11 cellular contexts compared by ENCODE assay signal in the genomic region with DNA sequence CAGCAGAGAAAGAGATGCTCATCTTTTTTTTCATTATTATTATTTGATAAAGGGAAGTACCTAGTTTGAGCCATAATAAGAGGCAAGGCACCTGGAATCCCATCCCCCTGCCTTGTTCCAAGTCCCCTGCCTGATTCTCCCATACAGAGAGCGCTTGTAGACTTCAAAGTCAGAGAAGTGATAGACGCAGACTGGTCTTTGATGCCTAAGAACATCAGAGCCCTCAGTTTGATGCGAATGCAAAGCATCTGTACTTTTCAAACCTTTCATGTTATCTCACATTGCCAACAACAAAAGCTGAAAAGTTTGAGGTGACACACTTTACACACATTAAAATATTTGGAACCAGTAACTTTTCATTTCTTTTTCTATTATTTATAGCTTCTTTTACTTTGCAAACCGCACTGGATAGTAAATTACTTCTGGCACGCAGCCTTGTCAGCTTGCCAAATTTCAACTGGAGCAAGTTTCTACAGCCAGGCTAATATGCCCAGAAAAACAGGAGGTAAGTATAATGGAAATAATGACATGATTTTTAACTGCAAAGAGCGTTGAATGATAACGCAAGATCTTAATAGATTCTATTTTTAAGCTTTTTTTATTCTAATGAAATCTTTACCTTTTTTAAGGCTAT. TPM values are rescaled to one million over a fixed set of nuclear protein-coding genes. Genes with fewer than 3 reads are reported as not detected.
DNase-seq lines count a peak whose midpoint lies in the region; ATAC-seq and TF ChIP-seq lines count a peak whose summit lies in the region.
"Had no signal": no experiment of that assay in that cellular context is flagged by ENCODE, and none has a peak within 500 bp of the region (broad histone marks: within the 10 kb centered on the region; RNA-seq: fewer than 3 reads in every experiment).

No MANE protein-coding gene starts in this region.

- no peaks in the 10 kb centered on the region for H4K20me1 ChIP-seq in neural progenitor cell (ENCODE audit: low read depth)

- H3K27ac Mint-ChIP-seq in neural progenitor cell = no peak overlapping the region

- H2AFZ ChIP-seq in neural progenitor cell (replicated peaks) = no peak overlapping the region

- H3K27me3 Mint-ChIP-seq in neural progenitor cell (ENCODE audit: insufficient read depth, low read depth) = peaks cover 5% of the 10 kb centered on the region

- H3K79me2 ChIP-seq in neural progenitor cell (ENCODE audit: low read depth) = no peaks in the 10 kb centered on the region

- no peak overlapping the region for H3K4me3 Mint-ChIP-seq in neural progenitor cell

- intact Hi-C loops in right cardiac atrium (cut with DNase I) (no loop called here), left ventricle myocardium superior (cut with micrococcal nuclease) (no loop called here), uterus (cut with DNase I; ENCODE audit: low total_unique reads) (no loop called here)

- TF ChIP-seq CTCF in uterus (IDR thresholded peaks at IDR 0.05) (no peak), neural progenitor cell (IDR thresholded peaks at IDR 0.05) (no peak)

- H3K36me3 Mint-ChIP-seq in neural progenitor cell = no peaks in the 10 kb centered on the region

- ATAC-seq in right cardiac atrium (no peak), left ventricle myocardium superior (no peak), SK-N-SH treated with all-trans-retinoic acid at 6 μM for 48 hours (peak; percentile 83), GM18861 (IDR thresholded peaks at IDR 0.05; ENCODE audit: unreplicated experiment) (no peak)
- ATAC-seq: mucosa of descending colon had no signal

- H3K27ac ChIP-seq in right cardiac atrium (ENCODE audit: low read length) (no peak overlapping the region), uterus (no peak overlapping the region), neural progenitor cell (no peak overlapping the region)
- H3K27ac ChIP-seq: epithelial cell of prostate had no signal

- H3K4me1 ChIP-seq in right cardiac atrium (ENCODE audit: control insufficient read depth, insufficient read depth, low read length) (no peaks in the 10 kb centered on the region), uterus (no peaks in the 10 kb centered on the region), neural progenitor cell (no peaks in the 10 kb centered on the region)

- no peaks in the 10 kb centered on the region for H3F3A ChIP-seq in neural progenitor cell (ENCODE audit: low read depth)

- H3K4me2 ChIP-seq in neural progenitor cell = no peak overlapping the region

- H3K9me3 ChIP-seq in right cardiac atrium (ENCODE audit: control insufficient read depth, low read length) (no peaks in the 10 kb centered on the region), uterus (no peaks in the 10 kb centered on the region), neural progenitor cell (ENCODE audit: low read depth) (no peaks in the 10 kb centered on the region)
- H3K9me3 ChIP-seq: mucosa of descending colon had no signal

- DNase-seq in right cardiac atrium (peak in 2 of 3 donors; percentile 55 to 70), left ventricle myocardium superior (no peak), glomerular visceral epithelial cell (ENCODE audit: extremely low spot score) (peak; percentile 33), uterus (peak; percentile 55 to 61), D341Med (ENCODE audit: low spot score) (no peak), neural progenitor cell (ENCODE audit: low spot score) (no peak)
- DNase-seq: stimulated activated CD4-positive, alpha-beta T cell treated with anti-CD3 and anti-CD28 coated beads, Interleukin-4, amount 100 ng/mL, for 4 hours had no signal

- no peak overlapping the region for H3K4me3 ChIP-seq in right cardiac atrium (ENCODE audit: low read length)
- H3K4me3 ChIP-seq in uterus = no peak overlapping the region
- H3K4me3 ChIP-seq in neural progenitor cell = no peak overlapping the region
- H3K4me3 ChIP-seq: mucosa of descending colon had no signal

- H3K4me1 Mint-ChIP-seq in neural progenitor cell = peaks cover 16% of the 10 kb centered on the region

- no peaks in the 10 kb centered on the region for H3K36me3 ChIP-seq in uterus
- no peaks in the 10 kb centered on the region for H3K36me3 ChIP-seq in neural progenitor cell

- 12% methylated on average over 7 of the region's 7 CpGs for WGBS in right cardiac atrium

- H3K9me3 Mint-ChIP-seq in neural progenitor cell = no peaks in the 10 kb centered on the region

- TF ChIP-seq POLR2A in uterus (IDR thresholded peaks at IDR 0.05) = no peak

- H3K27me3 ChIP-seq in right cardiac atrium (ENCODE audit: control insufficient read depth, insufficient read depth) = no peaks in the 10 kb centered on the region
- H3K27me3 ChIP-seq in uterus = no peaks in the 10 kb centered on the region
- H3K27me3 ChIP-seq in neural progenitor cell = no peaks in the 10 kb centered on the region

- no peak overlapping the region for H3K9ac ChIP-seq in neural progenitor cell

TF ChIP-seq in SK-N-SH treated with all-trans-retinoic acid at 6 μM for 48 hours, 23 proteins besides CTCF, POLR2A, EP300 and RAD21:
- TF ChIP-seq CSDC2 (CRISPR knock-in tag; IDR thresholded peaks at IDR 0.05) = no peak
- TF ChIP-seq ZC3H10 (CRISPR knock-in tag; IDR thresholded peaks at IDR 0.05) = no peak
- TF ChIP-seq ISL1 (CRISPR knock-in tag; IDR thresholded peaks at IDR 0.05) = peak; percentile 52; the same call in 1 of the 2 replicates

RNA-seq across cellular contexts. Expression of a gene that starts 6.0 kb away (rescaled TPM):
- total RNA-seq in right cardiac atrium = 10 to 100 TPM; 25.2 to 34.5 (median 31.5) TPM
- 24.4 TPM for polyA plus RNA-seq in right cardiac atrium
- 30.4 TPM for total RNA-seq in left ventricle myocardium superior
- total RNA-seq in uterus = 10 to 100 TPM; 18.2 to 68.6 (median 38.4) TPM
- 44.8 and 70.1 TPM in 2 replicates for total RNA-seq in neural progenitor cell (ENCODE audit: low replicate concordance)

RNA-seq across cellular contexts. Expression of a gene that starts 29.3 kb away (rescaled TPM):
- total RNA-seq in right cardiac atrium (10 to 100 TPM; 15.3 to 17.3 (median 15.9) TPM), left ventricle myocardium superior (14.1 TPM), uterus (10 to 100 TPM in 3 of 4 donors, 1 to 10 TPM in 1; 9.7 to 53.9 (median 34.4) TPM), neural progenitor cell (ENCODE audit: low replicate concordance) (32.8 and 58.8 TPM in 2 replicates)
- 6.6 TPM for polyA plus RNA-seq in right cardiac atrium

RNA-seq across cellular contexts. Expression of a gene that starts 48.4 kb away (rescaled TPM):
- 10 to 100 TPM; 42.9 to 56.1 (median 46.0) TPM for total RNA-seq in right cardiac atrium
- polyA plus RNA-seq in right cardiac atrium = 57.9 TPM
- total RNA-seq in left ventricle myocardium superior = 57.5 TPM
- total RNA-seq in uterus = 100 to 1,000 TPM in 1 of 4 donors, 10 to 100 TPM in 3; 36.5 to 114 (median 58.1) TPM
- total RNA-seq in neural progenitor cell (ENCODE audit: low replicate concordance) = 37.9 and 51.3 TPM in 2 replicates

Comparison
In these comparisons a context has a peak if more than half of its experiments do, and no peak if none do; other contexts are left out.
1. DNase-seq: peak in right cardiac atrium (2 of 3), glomerular visceral epithelial cell (single experiment) and uterus (2 of 2); none in left ventricle myocardium superior (single experiment), D341Med (single experiment) and neural progenitor cell (single experiment).